10 cellular contexts compared by ENCODE assay signal in genomic region chr4:161419822-161420221, GRCh38.
DNase-seq lines count a peak whose midpoint lies in the region; ATAC-seq and TF ChIP-seq lines count a peak whose summit lies in the region.
"Had no signal": no experiment of that assay in that cellular context is flagged by ENCODE, and none has a peak within 500 bp of the region (broad histone marks: within the 10 kb centered on the region; RNA-seq: fewer than 3 reads in every experiment).

No MANE protein-coding gene starts in this region.

- no peak for ATAC-seq in GM19463 (IDR thresholded peaks at IDR 0.05; ENCODE audit: unreplicated experiment)

- no peak overlapping the region for H3K27ac ChIP-seq in smooth muscle cell (ENCODE audit: low read depth)

- no peak overlapping the region for H3K4me3 ChIP-seq in smooth muscle cell

- no peaks in the 10 kb centered on the region for H3K9me3 ChIP-seq in smooth muscle cell (replicated peaks; ENCODE audit: low read depth)

- H3K4me1 ChIP-seq in smooth muscle cell (ENCODE audit: low read depth): no peaks in the 10 kb centered on the region

- H3K27me3 ChIP-seq in smooth muscle cell (ENCODE audit: low read depth): no peaks in the 10 kb centered on the region

- H3K9ac ChIP-seq in smooth muscle cell (ENCODE audit: low read depth): no peak overlapping the region

- WGBS in smooth muscle cell (ENCODE audit: low lambda C conversion rate): 50% methylated on average over 1 of the region's 1 CpG

- H4K20me1 ChIP-seq in smooth muscle cell (ENCODE audit: low read depth): no peaks in the 10 kb centered on the region

- H2AFZ ChIP-seq in smooth muscle cell (ENCODE audit: low read depth): no peak overlapping the region

- no peak overlapping the region for H3K4me2 ChIP-seq in smooth muscle cell

- TF ChIP-seq CTCF in smooth muscle cell (IDR thresholded peaks at IDR 0.05; ENCODE audit: borderline replicate concordance, insufficient read depth, poor library complexity, severe bottlenecking): peak; percentile 18

- peak; percentile 14 for DNase-seq in NCI-H82 (lab: John Stamatoyannopoulos, UW)
- DNase-seq in NCI-H82 treated with DMSO at 0.1 percent for 48 hours (lab: John Stamatoyannopoulos, UW; ENCODE audit: unreplicated experiment): no peak
- peak; percentile 2 for DNase-seq in NCI-H2081 treated with DMSO at 0.1 percent for 48 hours (lab: John Stamatoyannopoulos, UW)
- peak; percentile 79 for DNase-seq in dermis blood vessel endothelial cell
- DNase-seq in smooth muscle cell (lab: John Stamatoyannopoulos, UW; ENCODE audit: unreplicated experiment): no peak
- no peak for DNase-seq in NCI-H1436 treated with DMSO at 0.1 percent for 48 hours (lab: John Stamatoyannopoulos, UW)
- DNase-seq in RPMI8226: no peak
- DNase-seq: activated CD4-positive, alpha-beta T cell treated with anti-CD3 and anti-CD28 coated beads, Interleukin-2, amount 50 U/mL, for 1 hour; anterior cingulate cortex had no signal

- no peaks in the 10 kb centered on the region for H3F3A ChIP-seq in smooth muscle cell (ENCODE audit: low read depth)

- H3K36me3 ChIP-seq in smooth muscle cell (ENCODE audit: low read depth): no peaks in the 10 kb centered on the region

- no peaks in the 10 kb centered on the region for H3K79me2 ChIP-seq in smooth muscle cell (ENCODE audit: low read depth)

Comparison
In these comparisons a context has a peak if more than half of its experiments do, and no peak if none do; other contexts are left out.
1. DNase-seq: peak in NCI-H82 (single experiment), NCI-H2081 treated with DMSO at 0.1 percent for 48 hours (single experiment) and dermis blood vessel endothelial cell (single experiment); none in NCI-H82 treated with DMSO at 0.1 percent for 48 hours (single experiment), smooth muscle cell (single experiment), NCI-H1436 treated with DMSO at 0.1 percent for 48 hours (single experiment) and RPMI8226 (single experiment).